Comparison of ENCODE assay signal across 8 cellular contexts in the genomic region with DNA sequence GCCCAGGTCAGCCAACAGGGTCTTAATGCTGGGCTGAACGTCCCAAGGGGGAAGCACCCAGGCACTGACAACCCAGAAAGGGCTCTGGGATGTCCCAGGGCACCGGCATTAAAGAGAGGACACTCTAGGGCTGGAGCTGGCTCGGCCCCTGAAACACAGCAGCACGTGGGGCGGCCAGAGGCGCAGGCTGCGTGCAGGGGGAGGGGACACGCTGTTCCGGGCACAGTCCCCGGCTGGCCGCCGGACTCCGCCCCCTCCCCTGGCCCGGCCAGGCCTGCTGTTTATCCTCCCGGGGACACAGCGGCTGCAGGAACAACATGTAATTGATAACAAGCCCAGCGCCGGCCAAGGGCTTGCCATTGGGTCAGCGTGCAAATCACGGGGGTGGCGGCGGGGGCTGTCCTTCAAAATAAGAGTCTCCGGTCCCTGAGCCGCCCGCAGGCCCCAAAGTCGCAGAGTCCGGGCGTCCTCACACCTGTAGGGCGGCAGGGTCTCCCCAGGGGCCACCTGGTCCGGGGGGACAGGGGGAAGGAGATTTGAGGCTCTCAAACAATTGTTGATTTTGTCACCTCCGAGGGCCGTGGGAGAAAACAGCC. TPM values are rescaled to one million over a fixed set of nuclear protein-coding genes. Genes with fewer than 3 reads are reported as not detected.
DNase-seq lines count a peak whose midpoint lies in the region; ATAC-seq and TF ChIP-seq lines count a peak whose summit lies in the region.

No MANE protein-coding gene starts in this region.

- no peaks in the 10 kb centered on the region for H3K9me3 Mint-ChIP-seq in osteocyte (ENCODE audit: unreplicated experiment)

- H3K27me3 Mint-ChIP-seq in osteocyte (ENCODE audit: unreplicated experiment): peaks cover 21% of the 10 kb centered on the region

- peak overlapping the region; percentile 24 for H3K27ac Mint-ChIP-seq in osteocyte (ENCODE audit: unreplicated experiment)

- DNase-seq in DMS 273 treated with DMSO at 0.1 percent for 48 hours (lab: John Stamatoyannopoulos, UW) (peak; percentile 27), NCI-H1105 (lab: John Stamatoyannopoulos, UW) (peak; percentile 49), left cardiac atrium (peak; percentile 98), osteocyte (ENCODE audit: extremely low spot score, unreplicated experiment) (peak; percentile 89)

- peaks cover 3% of the 10 kb centered on the region for H3K36me3 Mint-ChIP-seq in osteocyte (ENCODE audit: unreplicated experiment)

- intact Hi-C loops in left cardiac atrium (cut with DNase I): loop anchor here in 1 of 2 donors (2.0 kb wide), 2 partner anchors 33 to 87 kb away; no protein-coding TSS in a partner anchor

- peak overlapping the region; percentile 82 for H3K4me3 Mint-ChIP-seq in osteocyte (ENCODE audit: unreplicated experiment)

- no peak for TF ChIP-seq CTCF in osteocyte (IDR thresholded peaks at IDR 0.05)

- peaks cover 15% of the 10 kb centered on the region for H3K4me1 Mint-ChIP-seq in osteocyte (ENCODE audit: unreplicated experiment)

- peak overlapping the region; percentile 93 for H3K27ac ChIP-seq in angular gyrus (ENCODE audit: low read depth, low read length)

- ATAC-seq in left cardiac atrium (peak; percentile 86 to 89), GM19452 (IDR thresholded peaks at IDR 0.05; ENCODE audit: unreplicated experiment) (no peak), GM21529 (IDR thresholded peaks at IDR 0.05; ENCODE audit: unreplicated experiment) (no peak), GM21528 (IDR thresholded peaks at IDR 0.05; ENCODE audit: low FRiP score, unreplicated experiment) (no peak)

RNA-seq across cellular contexts. Expression of a gene that starts 1.3 kb away (rescaled TPM):
- total RNA-seq in left cardiac atrium (10 to 100 TPM; 23.8 to 32.4 TPM), osteocyte (5.7 and 7.2 TPM in 2 replicates)

RNA-seq across cellular contexts. Expression of a gene that starts 38.8 kb away (rescaled TPM):
- total RNA-seq in left cardiac atrium (not detected), osteocyte (not detected in 2 replicates)

Comparison
In these comparisons a context has a peak if more than half of its experiments do, and no peak if none do; other contexts are left out.
1. DNase-seq: peak in every context shown above with its lines; median percentile 98 in left cardiac atrium; 89 in osteocyte; 49 in NCI-H1105; 27 in DMS 273 treated with DMSO at 0.1 percent for 48 hours.
2. ATAC-seq: peak in left cardiac atrium (2 of 2); none in GM19452 (single experiment), GM21529 (single experiment) and GM21528 (single experiment).